Comparison of ENCODE assay signal across 19 cellular contexts in genomic region chr12:106981781-106982180, GRCh38. TPM values are rescaled to one million over a fixed set of nuclear protein-coding genes. Genes with fewer than 3 reads are reported as not detected.
DNase-seq lines count a peak whose midpoint lies in the region; ATAC-seq and TF ChIP-seq lines count a peak whose summit lies in the region.
"Had no signal": no experiment of that assay in that cellular context is flagged by ENCODE, and none has a peak within 500 bp of the region (broad histone marks: within the 10 kb centered on the region; RNA-seq: fewer than 3 reads in every experiment).

No MANE protein-coding gene starts in this region.

- H3K4me1 Mint-ChIP-seq in stimulated activated naive CD8-positive, alpha-beta T cell treated with anti-CD3 and anti-CD28 coated beads, Interleukin-15, Interleukin-2, amounts not matched to agents 100 ng/mL and 50 ng/mL, for 24 hours (ENCODE audit: low read depth), result peaks cover 37% of the 10 kb centered on the region
- H3K4me1 Mint-ChIP-seq in stimulated activated naive CD8-positive, alpha-beta T cell treated with anti-CD3 and anti-CD28 coated beads, Interleukin-15, amount 100 ng/mL, for 72 hours, result peaks cover 33% of the 10 kb centered on the region

- peaks cover 45 to 82% (median 75%) of the 10 kb centered on the region in 4 donors for H3K4me1 ChIP-seq in esophagus muscularis mucosa
- peaks cover 14% of the 10 kb centered on the region for H3K4me1 ChIP-seq in upper lobe of right lung

- peaks cover 34% of the 10 kb centered on the region for H3K36me3 Mint-ChIP-seq in stimulated activated naive CD8-positive, alpha-beta T cell treated with anti-CD3 and anti-CD28 coated beads, Interleukin-15, Interleukin-2, amounts not matched to agents 100 ng/mL and 50 ng/mL, for 24 hours (ENCODE audit: low read depth)

- H3K27me3 Mint-ChIP-seq in stimulated activated naive CD8-positive, alpha-beta T cell treated with anti-CD3 and anti-CD28 coated beads, Interleukin-15, Interleukin-2, amounts not matched to agents 100 ng/mL and 50 ng/mL, for 24 hours, result no peaks in the 10 kb centered on the region
- H3K27me3 Mint-ChIP-seq in stimulated activated naive CD8-positive, alpha-beta T cell treated with anti-CD3 and anti-CD28 coated beads, Interleukin-15, amount 100 ng/mL, for 72 hours, result no peaks in the 10 kb centered on the region

- H3K27ac Mint-ChIP-seq in stimulated activated naive CD8-positive, alpha-beta T cell treated with anti-CD3 and anti-CD28 coated beads, Interleukin-15, Interleukin-2, amounts not matched to agents 100 ng/mL and 50 ng/mL, for 24 hours, result peak overlapping the region; percentile 62
- no peak overlapping the region for H3K27ac Mint-ChIP-seq in stimulated activated naive CD8-positive, alpha-beta T cell treated with anti-CD3 and anti-CD28 coated beads, Interleukin-15, amount 100 ng/mL, for 72 hours
- H3K27ac Mint-ChIP-seq: CD14-positive monocyte had no signal

- TF ChIP-seq EP300 in esophagus muscularis mucosa (IDR thresholded peaks at IDR 0.05), result no peak

- H3K9me3 ChIP-seq in esophagus muscularis mucosa (no peaks in the 10 kb centered on the region), upper lobe of right lung (no peaks in the 10 kb centered on the region)
- H3K9me3 ChIP-seq: A549 had no signal

- H3K36me3 ChIP-seq in esophagus muscularis mucosa (peaks cover 0 to 14% (median 6%) of the 10 kb centered on the region in 4 donors), upper lobe of right lung (peaks cover 10% of the 10 kb centered on the region), brain microvascular endothelial cell (replicated peaks) (peaks cover 4% of the 10 kb centered on the region)

- H3K4me3 ChIP-seq in esophagus muscularis mucosa (no peak overlapping the region), upper lobe of right lung (no peak overlapping the region), brain microvascular endothelial cell (ENCODE audit: low read depth, low read length) (no peak overlapping the region)
- H3K4me3 ChIP-seq: A549 had no signal

- in situ Hi-C loops in brain microvascular endothelial cell (cut with HindIII; ENCODE audit: low pct_ligation_motif_present, low sequenced_read_pairs), result no loop called here

- peaks cover 17% of the 10 kb centered on the region for H3K9me3 Mint-ChIP-seq in stimulated activated naive CD8-positive, alpha-beta T cell treated with anti-CD3 and anti-CD28 coated beads, Interleukin-15, Interleukin-2, amounts not matched to agents 100 ng/mL and 50 ng/mL, for 24 hours
- peaks cover 17 to 24% of the 10 kb centered on the region in 2 donors for H3K9me3 Mint-ChIP-seq in stimulated activated naive CD8-positive, alpha-beta T cell treated with anti-CD3 and anti-CD28 coated beads, Interleukin-15, amount 100 ng/mL, for 72 hours

- no peaks in the 10 kb centered on the region for H3K27me3 ChIP-seq in esophagus muscularis mucosa
- no peaks in the 10 kb centered on the region for H3K27me3 ChIP-seq in upper lobe of right lung
- H3K27me3 ChIP-seq in brain microvascular endothelial cell (replicated peaks), result no peaks in the 10 kb centered on the region

- TF ChIP-seq POLR2A in esophagus muscularis mucosa (IDR thresholded peaks at IDR 0.05; ENCODE audit: low read depth), result no peak

- WGBS in esophagus muscularis mucosa, result 88% methylated on average over 2 of the region's 3 CpGs

- no peak for DNase-seq in stimulated activated naive CD8-positive, alpha-beta T cell treated with anti-CD3 and anti-CD28 coated beads, Interleukin-15, amount 100 ng/mL, for 72 hours
- no peak for DNase-seq in esophagus muscularis mucosa (ENCODE audit: extremely low spot score)
- peak; percentile 48 for DNase-seq in iris pigment epithelial cell (ENCODE audit: low read depth)
- no peak for DNase-seq in upper lobe of right lung
- no peak for DNase-seq in brain microvascular endothelial cell
- no peak for DNase-seq in T-helper 9 cell
- DNase-seq: COR-L47, DMS153, EL, H7, NCI-H1436, NCI-H2081, NCI-H226, NCI-H526 treated with DMSO at 0.1 percent for 48 hours, PC-3 had no signal

- H3K4me3 Mint-ChIP-seq in stimulated activated naive CD8-positive, alpha-beta T cell treated with anti-CD3 and anti-CD28 coated beads, Interleukin-15, Interleukin-2, amounts not matched to agents 100 ng/mL and 50 ng/mL, for 24 hours, result no peak overlapping the region
- no peak overlapping the region for H3K4me3 Mint-ChIP-seq in stimulated activated naive CD8-positive, alpha-beta T cell treated with anti-CD3 and anti-CD28 coated beads, Interleukin-15, amount 100 ng/mL, for 72 hours
- H3K4me3 Mint-ChIP-seq: CD14-positive monocyte had no signal

- no peak for ATAC-seq in stimulated activated naive CD8-positive, alpha-beta T cell treated with anti-CD3 and anti-CD28 coated beads, Interleukin-15, amount 100 ng/mL, for 72 hours
- ATAC-seq in upper lobe of right lung (peak; percentile 14), GM21447 (IDR thresholded peaks at IDR 0.05; ENCODE audit: unreplicated experiment) (no peak)
- ATAC-seq: PC-3 had no signal

- H3K27ac ChIP-seq in esophagus muscularis mucosa (replicated peaks in 1 of 4) (peak overlapping the region; percentile 20 to 59 (median 37)), upper lobe of right lung (no peak overlapping the region), brain microvascular endothelial cell (no peak overlapping the region)
- H3K27ac ChIP-seq: A549 had no signal

- intact Hi-C loops in esophagus muscularis mucosa (cut with DNase I), result no loop called here
- intact Hi-C loops in upper lobe of right lung (cut with DNase I), result no loop called here

- no peak for TF ChIP-seq CTCF in esophagus muscularis mucosa (IDR thresholded peaks at IDR 0.05)
- TF ChIP-seq CTCF in upper lobe of right lung (IDR thresholded peaks at IDR 0.05), result no peak
- no peak for TF ChIP-seq CTCF in brain microvascular endothelial cell (IDR thresholded peaks at IDR 0.05; ENCODE audit: low read depth, low read length, missing control alignments)

RNA-seq across cellular contexts. Expression of gene MTERF2, which starts 5.2 kb away (rescaled TPM):
- 10 to 100 TPM; 16.7 to 22.2 (median 19.0) TPM for total RNA-seq in esophagus muscularis mucosa
- 10.9 TPM for total RNA-seq in upper lobe of right lung

RNA-seq across cellular contexts. Expression of gene TMEM263, which starts 26.1 kb away (rescaled TPM):
- total RNA-seq in esophagus muscularis mucosa, result 10 to 100 TPM; 31.1 to 39.9 (median 34.5) TPM
- total RNA-seq in upper lobe of right lung, result 32.6 TPM

Comparison
In these comparisons a context has a peak if more than half of its experiments do, and no peak if none do; other contexts are left out.
1. H3K27ac ChIP-seq: peak in esophagus muscularis mucosa (4 of 4); none in upper lobe of right lung (single experiment) and brain microvascular endothelial cell (single experiment).